Comparison of ENCODE assay signal across 8 cellular contexts in the genomic region with DNA sequence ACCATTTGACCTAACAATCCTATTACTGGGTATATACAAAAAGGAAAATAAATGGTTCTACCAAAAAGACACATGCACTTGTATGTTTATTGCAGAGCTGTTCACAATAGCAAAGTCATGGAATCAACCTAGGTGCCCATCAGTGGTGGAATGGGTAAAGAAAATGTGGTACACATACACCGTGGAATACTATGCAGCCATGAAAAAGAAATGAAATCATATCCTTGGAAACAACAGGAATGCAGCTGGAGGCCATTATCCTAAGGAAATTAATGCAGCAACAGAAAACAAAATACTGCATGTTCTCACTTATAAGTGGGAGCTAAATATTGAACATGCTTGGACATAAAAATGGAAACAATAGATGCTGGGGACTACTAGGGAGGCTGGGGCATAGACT.
"Had no signal": no experiment of that assay in that cellular context is flagged by ENCODE, and none has a peak within 500 bp of the region (broad histone marks: within the 10 kb centered on the region; RNA-seq: fewer than 3 reads in every experiment).

No MANE protein-coding gene starts in this region.

- H3K4me3 ChIP-seq: GM12878 had no signal

- DNase-seq: GDM1, GF-D8 had no signal

- ATAC-seq: GM12878 had no signal

- FAIRE-seq: G401.6, GM12878, GM12891, GM12892, GM18507, GM19239 had no signal
